Comparison of ENCODE assay signal across 29 cellular contexts in genomic region chr14:62696261-62696968, GRCh38.
A peak's percentile ranks its signal among the peaks of the same experiment; 100 is the strongest.
DNase-seq lines count a peak whose midpoint lies in the region; ATAC-seq and TF ChIP-seq lines count a peak whose summit lies in the region.
"Had no signal": no experiment of that assay in that cellular context is flagged by ENCODE, and none has a peak within 500 bp of the region (broad histone marks: within the 10 kb centered on the region; RNA-seq: fewer than 3 reads in every experiment).

No MANE protein-coding gene starts in this region.

- no peak overlapping the region for H3K4me3 ChIP-seq in ectodermal cell (ENCODE audit: insufficient read depth, low read depth, low read length)
- H3K4me3 ChIP-seq: adrenal gland; BLaER1 treated with 17β-estradiol and CSF1 and Interleukin-3, amounts not matched to agents 10 nM and 100 nM; Peyer's patch; skin epidermis; upper lobe of left lung had no signal

- H3K27me3 Mint-ChIP-seq in H9 (ENCODE audit: low read depth) = no peaks in the 10 kb centered on the region; the same call in 1 of the 2 replicates
- no peaks in the 10 kb centered on the region for H3K27me3 Mint-ChIP-seq in progenitor cell of endocrine pancreas
- no peaks in the 10 kb centered on the region for H3K27me3 Mint-ChIP-seq in activated CD4-positive, alpha-beta memory T cell treated with anti-CD3 and anti-CD28 coated beads, Interleukin-2, amount 10 ng/mL, durations not matched to agents 7 days and 5 days
- H3K27me3 Mint-ChIP-seq: brain, memory B cell had no signal

- DNase-seq in H9 = peak; percentile 57
- no peak for DNase-seq in left lobe of liver (ENCODE audit: low spot score)
- no peak for DNase-seq in progenitor cell of endocrine pancreas (ENCODE audit: low spot score, unreplicated experiment)
- DNase-seq in activated CD4-positive, alpha-beta memory T cell treated with anti-CD3 and anti-CD28 coated beads, Interleukin-2, amount 10 ng/mL, durations not matched to agents 7 days and 5 days = no peak
- no peak for DNase-seq in AG08396 (ENCODE audit: low spot score)
- no peak for DNase-seq in mesenteric fat pad (ENCODE audit: low spot score)
- DNase-seq in COLO829 (ENCODE audit: low spot score) = no peak
- DNase-seq: activated CD4-positive, alpha-beta T cell treated with anti-CD3 and anti-CD28 coated beads, Interleukin-2, amount 50 U/mL, for 1 hour; activated naive CD4-positive, alpha-beta T cell treated with anti-CD3 and anti-CD28 coated beads for 36 hours; adrenal gland; DMS79 treated with DMSO at 0.1 percent for 48 hours; left cardiac atrium; NCI-H1048; NCI-H187; NCI-H2171; NCI-H510A; occipital lobe; Peyer's patch; SW 1271; T1000; upper lobe of left lung had no signal

- no peak overlapping the region for H4K8ac ChIP-seq in H9 (replicated peaks; ENCODE audit: insufficient read length, low read depth, low read length)

- no CpG with 5 or more reads among the region's 7 CpGs for WGBS in H9 (ENCODE audit: extremely low coverage, insufficient read length, low lambda C conversion rate)
- WGBS in ectodermal cell, 2 experiments = 15 to 22% methylated on average over 7 of the region's 7 CpGs

- TF ChIP-seq CTCF in H9 (conservative IDR thresholded peaks at IDR 0.05) (no peak), progenitor cell of endocrine pancreas (IDR thresholded peaks at IDR 0.05; ENCODE audit: unreplicated experiment) (no peak)

- POLR2A ChIA-PET in activated CD4-positive, alpha-beta memory T cell treated with anti-CD3 and anti-CD28 coated beads, Interleukin-2, amount 10 ng/mL, durations not matched to agents 7 days and 5 days (lab: Charles Lee) = no interaction called here

- no peaks in the 10 kb centered on the region for H3K23me2 ChIP-seq in H9 (ENCODE audit: insufficient read length, low read depth, low read length, poor library complexity, severe bottlenecking)

- CTCF ChIA-PET in activated CD4-positive, alpha-beta memory T cell treated with anti-CD3 and anti-CD28 coated beads, Interleukin-2, amount 10 ng/mL, durations not matched to agents 7 days and 5 days (lab: Charles Lee) = no interaction called here

- H2BK12ac ChIP-seq in H9 (ENCODE audit: insufficient read length, low read depth, low read length) = no peak overlapping the region

- H2BK120ac ChIP-seq in H9 (ENCODE audit: low read depth, low read length, poor library complexity, severe bottlenecking) = no peak overlapping the region

- H3K36me3 Mint-ChIP-seq in H9 (ENCODE audit: insufficient read depth in 1 of 3, low read depth in 3 of 3) (no peaks in the 10 kb centered on the region), progenitor cell of endocrine pancreas (ENCODE audit: insufficient read depth) (no peaks in the 10 kb centered on the region)
- no peaks in the 10 kb centered on the region for H3K36me3 Mint-ChIP-seq in activated CD4-positive, alpha-beta memory T cell treated with anti-CD3 and anti-CD28 coated beads, Interleukin-2, amount 10 ng/mL, durations not matched to agents 7 days and 5 days (ENCODE audit: low read depth)
- H3K36me3 Mint-ChIP-seq: brain, memory B cell had no signal

- H3T11ph ChIP-seq in H9 (ENCODE audit: low read length) = no peak overlapping the region

- H3K79me2 ChIP-seq in H9 (ENCODE audit: insufficient read depth, low read length) = no peaks in the 10 kb centered on the region

- H3K18ac ChIP-seq in H9 (ENCODE audit: insufficient read length, low read depth, low read length) = no peak overlapping the region

- peaks cover 35 to 40% of the 10 kb centered on the region in 2 experiments for H3K4me1 Mint-ChIP-seq in H9
- peaks cover 40% of the 10 kb centered on the region for H3K4me1 Mint-ChIP-seq in progenitor cell of endocrine pancreas (ENCODE audit: low read depth)
- H3K4me1 Mint-ChIP-seq in activated CD4-positive, alpha-beta memory T cell treated with anti-CD3 and anti-CD28 coated beads, Interleukin-2, amount 10 ng/mL, durations not matched to agents 7 days and 5 days = no peaks in the 10 kb centered on the region
- H3K4me1 Mint-ChIP-seq: memory B cell had no signal

- H2AK5ac ChIP-seq in H9 (ENCODE audit: insufficient read length, low read length) = no peak overlapping the region

- no peak overlapping the region for H2BK5ac ChIP-seq in H9 (ENCODE audit: insufficient read length, low read length)

- H3K9me3 Mint-ChIP-seq in H9 = no peaks in the 10 kb centered on the region; a peak in 2 of 5 replicates
- peaks cover 4% of the 10 kb centered on the region for H3K9me3 Mint-ChIP-seq in progenitor cell of endocrine pancreas (ENCODE audit: low read depth)
- peaks cover 7% of the 10 kb centered on the region for H3K9me3 Mint-ChIP-seq in activated CD4-positive, alpha-beta memory T cell treated with anti-CD3 and anti-CD28 coated beads, Interleukin-2, amount 10 ng/mL, durations not matched to agents 7 days and 5 days
- H3K9me3 Mint-ChIP-seq: activated T-helper 1 cell treated with anti-CD3 and anti-CD28 coated beads, Interleukin-12 subunit alpha, Interleukin-12 subunit beta, Interleukin-2, Interleukin-4 antibody, amounts not matched to agents 30 ng/mL and 10 ng/mL and 1 ng/mL, durations not matched to agents 14 hours and 24 hours and 36 hours; brain had no signal

- no peak overlapping the region for H3K4ac ChIP-seq in H9 (ENCODE audit: low read depth, low read length)

- no peak overlapping the region for H2AFZ ChIP-seq in H9 (ENCODE audit: low read length)

- no peak overlapping the region for H3K23ac ChIP-seq in H9 (ENCODE audit: insufficient read length, low read depth, low read length)

- H3K9me3 ChIP-seq in H9 (ENCODE audit: control insufficient read depth, low read depth, low read length) (no peaks in the 10 kb centered on the region), ectodermal cell (ENCODE audit: control insufficient read depth, low read length) (no peaks in the 10 kb centered on the region)
- H3K9me3 ChIP-seq: adrenal gland; BLaER1 treated with 17β-estradiol and CSF1 and Interleukin-3, amounts not matched to agents 10 nM and 100 nM; Peyer's patch; upper lobe of left lung had no signal

- H3K9ac ChIP-seq in H9 (ENCODE audit: extremely low read depth, insufficient read length, low read length) = no peak overlapping the region
- H3K9ac ChIP-seq: BLaER1 treated with 17β-estradiol and CSF1 and Interleukin-3, amounts not matched to agents 10 nM and 100 nM had no signal

- H3K27me3 ChIP-seq in H9 (ENCODE audit: insufficient read depth, low read length) (no peaks in the 10 kb centered on the region), ectodermal cell (ENCODE audit: control insufficient read depth, insufficient read depth, low read length, poor library complexity, severe bottlenecking) (no peaks in the 10 kb centered on the region)
- H3K27me3 ChIP-seq: adrenal gland; BLaER1 treated with 17β-estradiol and CSF1 and Interleukin-3, amounts not matched to agents 10 nM and 100 nM; Peyer's patch; upper lobe of left lung had no signal

- no peak overlapping the region for H2BK15ac ChIP-seq in H9 (ENCODE audit: low read depth, low read length)

- H3K4me2 ChIP-seq in H9 (ENCODE audit: insufficient read depth, insufficient read length, low read length) = no peak overlapping the region
- H3K4me2 ChIP-seq: BLaER1 treated with 17β-estradiol and CSF1 and Interleukin-3, amounts not matched to agents 10 nM and 100 nM had no signal

- no peaks in the 10 kb centered on the region for H3K79me1 ChIP-seq in H9 (ENCODE audit: insufficient read depth, low read depth, low read length, poor library complexity, severe bottlenecking)

- H3K14ac ChIP-seq in H9 (ENCODE audit: insufficient read depth, low read length) = no peak overlapping the region

- no peaks in the 10 kb centered on the region for H3K36me3 ChIP-seq in ectodermal cell (ENCODE audit: control insufficient read depth, insufficient read depth, low read length)
- H3K36me3 ChIP-seq: adrenal gland; BLaER1 treated with 17β-estradiol and CSF1 and Interleukin-3, amounts not matched to agents 10 nM and 100 nM; Peyer's patch; upper lobe of left lung had no signal

- no peak overlapping the region for H3K56ac ChIP-seq in H9 (ENCODE audit: insufficient read length, low read depth, low read length)

- H2BK20ac ChIP-seq in H9 (ENCODE audit: low read depth, low read length, poor library complexity, severe bottlenecking) = no peak overlapping the region

- H3K27ac ChIP-seq in H9 (ENCODE audit: insufficient read length, low read depth, low read length) = no peak overlapping the region
- H3K27ac ChIP-seq in ectodermal cell (ENCODE audit: insufficient read depth, low read depth, low read length, poor library complexity, severe bottlenecking) = peak overlapping the region; percentile 38
- H3K27ac ChIP-seq: adrenal gland; BLaER1 treated with 17β-estradiol and CSF1 and Interleukin-3, amounts not matched to agents 10 nM and 100 nM; epithelial cell of prostate; HL-60; Peyer's patch; skin epidermis; upper lobe of left lung had no signal

- no peaks in the 10 kb centered on the region for H4K20me1 ChIP-seq in H9 (ENCODE audit: control insufficient read depth, insufficient read depth, insufficient read length)
- H4K20me1 ChIP-seq: BLaER1 treated with 17β-estradiol and CSF1 and Interleukin-3, amounts not matched to agents 10 nM and 100 nM had no signal

- no peak overlapping the region for H4K91ac ChIP-seq in H9 (ENCODE audit: insufficient read length, low read depth, low read length)

- peaks cover 4% of the 10 kb centered on the region; the same call in 1 of the 2 replicates for H3K4me1 ChIP-seq in H9 (ENCODE audit: insufficient read depth, low read length)
- H3K4me1 ChIP-seq in ectodermal cell (ENCODE audit: control insufficient read depth, insufficient read depth, low read length) = peaks cover 23% of the 10 kb centered on the region
- H3K4me1 ChIP-seq: BLaER1 treated with 17β-estradiol and CSF1 and Interleukin-3, amounts not matched to agents 10 nM and 100 nM; Peyer's patch had no signal

- peak overlapping the region; percentile 85 to 94 (median 91) for H3K27ac Mint-ChIP-seq in H9
- peak overlapping the region; percentile 79 for H3K27ac Mint-ChIP-seq in progenitor cell of endocrine pancreas
- no peak overlapping the region for H3K27ac Mint-ChIP-seq in activated CD4-positive, alpha-beta memory T cell treated with anti-CD3 and anti-CD28 coated beads, Interleukin-2, amount 10 ng/mL, durations not matched to agents 7 days and 5 days
- H3K27ac Mint-ChIP-seq: activated naive CD4-positive, alpha-beta T cell treated with anti-CD3 and anti-CD28 coated beads for 36 hours; activated T-helper 1 cell treated with anti-CD3 and anti-CD28 coated beads, Interleukin-12 subunit alpha, Interleukin-12 subunit beta, Interleukin-2, Interleukin-4 antibody, amounts not matched to agents 30 ng/mL and 10 ng/mL and 1 ng/mL, durations not matched to agents 14 hours and 24 hours and 36 hours; brain; memory B cell had no signal

- H4K5ac ChIP-seq in H9 (ENCODE audit: insufficient read length, low read depth, low read length) = no peak overlapping the region

- peak; percentile 53 for ATAC-seq in left lobe of liver
- ATAC-seq: left cardiac atrium had no signal

- H3K4me3 Mint-ChIP-seq in H9 = peak overlapping the region; percentile 14 to 44; a peak in 4 of 5 replicates
- H3K4me3 Mint-ChIP-seq in progenitor cell of endocrine pancreas (ENCODE audit: low read depth) = no peak overlapping the region
- H3K4me3 Mint-ChIP-seq in activated CD4-positive, alpha-beta memory T cell treated with anti-CD3 and anti-CD28 coated beads, Interleukin-2, amount 10 ng/mL, durations not matched to agents 7 days and 5 days = no peak overlapping the region
- H3K4me3 Mint-ChIP-seq: activated naive CD4-positive, alpha-beta T cell treated with anti-CD3 and anti-CD28 coated beads for 36 hours; activated T-helper 1 cell treated with anti-CD3 and anti-CD28 coated beads, Interleukin-12 subunit alpha, Interleukin-12 subunit beta, Interleukin-2, Interleukin-4 antibody, amounts not matched to agents 30 ng/mL and 10 ng/mL and 1 ng/mL, durations not matched to agents 14 hours and 24 hours and 36 hours; brain; memory B cell had no signal

Comparison
In these comparisons a context has a peak if more than half of its experiments do, and no peak if none do; other contexts are left out.
1. H3K4me3 Mint-ChIP-seq: peak in H9 (2 of 2); none in progenitor cell of endocrine pancreas (single experiment) and activated CD4-positive, alpha-beta memory T cell treated with anti-CD3 and anti-CD28 coated beads, Interleukin-2, amount 10 ng/mL, durations not matched to agents 7 days and 5 days (single experiment).